2 cellular contexts compared by ENCODE assay signal in the genomic region with DNA sequence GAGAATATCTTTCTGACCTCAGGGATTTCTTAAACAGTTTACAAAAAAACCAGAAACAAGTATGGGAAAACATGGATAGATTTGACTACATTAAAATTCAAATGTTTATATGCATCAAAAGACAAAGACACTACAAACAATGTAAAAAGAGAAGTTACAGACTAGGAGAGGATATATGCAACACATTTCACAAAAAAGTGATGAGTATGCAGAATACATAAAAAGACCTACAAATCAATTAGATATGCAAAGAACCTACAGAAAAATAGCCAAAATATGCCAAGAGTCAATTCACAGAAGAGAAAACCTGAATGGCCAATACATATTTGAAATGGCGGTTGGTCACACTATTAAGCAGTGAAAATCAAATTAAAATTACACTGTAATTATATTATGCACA.
TF ChIP-seq lines count a peak whose summit lies in the region.

No MANE protein-coding gene starts in this region.

TF ChIP-seq in HepG2, 621 proteins besides CTCF, POLR2A, EP300 and RAD21 (continued from another document):
- TF ChIP-seq ZSCAN21 (CRISPR knock-in tag; IDR thresholded peaks at IDR 0.05; ENCODE audit: borderline replicate concordance) = no peak

TF ChIP-seq in K562, 482 proteins besides CTCF, POLR2A, EP300 and RAD21 (continued from another document):
- TF ChIP-seq, protein P1, sequence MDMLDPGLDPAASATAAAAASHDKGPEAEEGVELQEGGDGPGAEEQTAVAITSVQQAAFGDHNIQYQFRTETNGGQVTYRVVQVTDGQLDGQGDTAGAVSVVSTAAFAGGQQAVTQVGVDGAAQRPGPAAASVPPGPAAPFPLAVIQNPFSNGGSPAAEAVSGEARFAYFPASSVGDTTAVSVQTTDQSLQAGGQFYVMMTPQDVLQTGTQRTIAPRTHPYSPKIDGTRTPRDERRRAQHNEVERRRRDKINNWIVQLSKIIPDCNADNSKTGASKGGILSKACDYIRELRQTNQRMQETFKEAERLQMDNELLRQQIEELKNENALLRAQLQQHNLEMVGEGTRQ (CRISPR knock-in tag; IDR thresholded peaks at IDR 0.05) = no peak
- TF ChIP-seq RFX7 (CRISPR knock-in tag; IDR thresholded peaks at IDR 0.05) = no peak
- peak; percentile 88 for TF ChIP-seq MAFG (tag; conservative IDR thresholded peaks at IDR 0.05)
- TF ChIP-seq C11orf30 (IDR thresholded peaks at IDR 0.05; ENCODE audit: low read depth) = peak; percentile 87
- TF ChIP-seq MAFK (IDR thresholded peaks at IDR 0.05; ENCODE audit: low read length) = peak; percentile 92
- peak; percentile 95 for TF ChIP-seq ZNF316 (IDR thresholded peaks at IDR 0.05)
- peak; percentile 88 for TF ChIP-seq MAFF (IDR thresholded peaks at IDR 0.05; ENCODE audit: low read length)
